ENCODE assay signal across 17 cellular contexts in genomic region chr2:105917216-105917615, GRCh38.
DNase-seq lines count a peak whose midpoint lies in the region; ATAC-seq and TF ChIP-seq lines count a peak whose summit lies in the region.
"Had no signal": no experiment of that assay in that cellular context is flagged by ENCODE, and none has a peak within 500 bp of the region (broad histone marks: within the 10 kb centered on the region; RNA-seq: fewer than 3 reads in every experiment).

No MANE protein-coding gene starts in this region.

- TF ChIP-seq CTCF in Caco-2 (IDR thresholded peaks at IDR 0.05; ENCODE audit: insufficient read depth in 1 of 2, low read depth in 1 of 2, low read length in 1 of 2, severe bottlenecking in 1 of 2, unreplicated experiment in 1 of 2): no peak

- no peaks in the 10 kb centered on the region for H3K27me3 ChIP-seq in Caco-2 (replicated peaks; ENCODE audit: control insufficient read depth, insufficient read depth, low read length)
- H3K27me3 ChIP-seq: SJSA1 had no signal

- H3K4me3 Mint-ChIP-seq in memory B cell (no peak overlapping the region), Caco-2 (ENCODE audit: unreplicated experiment) (no peak overlapping the region)
- H3K4me3 Mint-ChIP-seq: CD14-positive monocyte, GM23338 had no signal

- CTCF ChIA-PET in Caco-2 (lab: Charles Lee): no interaction called here

- no peak for ATAC-seq in memory B cell (ENCODE audit: low read depth)
- ATAC-seq: A549, GM23338, PC-3 had no signal

- H3K27ac Mint-ChIP-seq in memory B cell: peak overlapping the region; percentile 51
- no peak overlapping the region for H3K27ac Mint-ChIP-seq in Caco-2 (ENCODE audit: unreplicated experiment)
- H3K27ac Mint-ChIP-seq: CD14-positive monocyte, GM23338 had no signal

- no TSS peak for BruUV-seq in Caco-2 (replicated peaks; lab: Mats Ljungman, UMichigan)

- POLR2A ChIA-PET in Caco-2 (lab: Charles Lee): no interaction called here

- H3K9me3 ChIP-seq in Caco-2: no peaks in the 10 kb centered on the region

- H3K4me1 Mint-ChIP-seq in memory B cell: peaks cover 8% of the 10 kb centered on the region
- no peaks in the 10 kb centered on the region for H3K4me1 Mint-ChIP-seq in Caco-2 (ENCODE audit: low read depth, unreplicated experiment)
- H3K4me1 Mint-ChIP-seq: GM23338 had no signal

- H3K36me3 Mint-ChIP-seq in memory B cell (peaks cover 11% of the 10 kb centered on the region), Caco-2 (ENCODE audit: insufficient read depth, unreplicated experiment) (no peaks in the 10 kb centered on the region)
- H3K36me3 Mint-ChIP-seq: CD14-positive monocyte had no signal

- H3K36me3 ChIP-seq in Caco-2 (ENCODE audit: control insufficient read depth, insufficient read depth, low read length): no peaks in the 10 kb centered on the region
- H3K36me3 ChIP-seq: SJSA1 had no signal

- H3K9me3 Mint-ChIP-seq in memory B cell (peaks cover 11% of the 10 kb centered on the region), Caco-2 (ENCODE audit: unreplicated experiment) (no peaks in the 10 kb centered on the region)

- no peaks in the 10 kb centered on the region for H3K4me1 ChIP-seq in Caco-2
- H3K4me1 ChIP-seq: A549, SJSA1 had no signal

- H3K27me3 Mint-ChIP-seq in memory B cell: no peaks in the 10 kb centered on the region
- no peaks in the 10 kb centered on the region for H3K27me3 Mint-ChIP-seq in Caco-2 (ENCODE audit: insufficient read depth, unreplicated experiment)

- DNase-seq in CD1c-positive myeloid dendritic cell (ENCODE audit: extremely low spot score) (peak; percentile 42), Kasumi-1 (lab: John Stamatoyannopoulos, UW) (peak; percentile 37 to 73), UCSD-AML1 (lab: John Stamatoyannopoulos, UW; ENCODE audit: unreplicated experiment) (peak; percentile 45), memory B cell (ENCODE audit: low spot score in 2 of 2) (no peak), Caco-2 (no peak)
- no peak for DNase-seq in activated CD4-positive, CD25-positive, alpha-beta regulatory T cell treated with anti-CD3 and anti-CD28 coated beads, Interleukin-2, amount 50 U/mL, for 72 hours
- no peak for DNase-seq in activated CD4-positive, alpha-beta T cell treated with anti-CD3 and anti-CD28 coated beads for 4 hours
- no peak for DNase-seq in activated CD4-positive, alpha-beta T cell treated with anti-CD3 and anti-CD28 coated beads, Interleukin-2, amount 50 U/mL, for 48 hours
- DNase-seq: NCI-H1436 treated with DMSO at 0.1 percent for 48 hours, NCI-H2081, NCI-H2227 treated with DMSO at 0.1 percent for 48 hours, NCI-H526 treated with DMSO at 0.1 percent for 48 hours, PC-3 had no signal

- intact Hi-C loops in Caco-2 (cut with micrococcal nuclease; ENCODE audit: unreplicated experiment): no loop called here

- H3K4me3 ChIP-seq in Caco-2 (ENCODE audit: low read depth, low read length): no peak overlapping the region
- H3K4me3 ChIP-seq: A549, GM23338, SJSA1 had no signal

Comparison
In these comparisons a context has a peak if more than half of its experiments do, and no peak if none do; other contexts are left out.
1. DNase-seq: peak in CD1c-positive myeloid dendritic cell (single experiment), Kasumi-1 (2 of 2) and UCSD-AML1 (single experiment); none in memory B cell (0 of 2), Caco-2 (0 of 2), activated CD4-positive, CD25-positive, alpha-beta regulatory T cell treated with anti-CD3 and anti-CD28 coated beads, Interleukin-2, amount 50 U/mL, for 72 hours (single experiment), activated CD4-positive, alpha-beta T cell treated with anti-CD3 and anti-CD28 coated beads for 4 hours (0 of 2) and activated CD4-positive, alpha-beta T cell treated with anti-CD3 and anti-CD28 coated beads, Interleukin-2, amount 50 U/mL, for 48 hours (0 of 2).